12 cellular contexts compared by ENCODE assay signal in genomic region chr7:157525501-157525915, GRCh38.
"Had no signal": no experiment of that assay in that cellular context is flagged by ENCODE, and none has a peak within 500 bp of the region (broad histone marks: within the 10 kb centered on the region; RNA-seq: fewer than 3 reads in every experiment).

No MANE protein-coding gene starts in this region.

- H3K27ac Mint-ChIP-seq: activated naive CD4-positive, alpha-beta T cell treated with anti-CD3 and anti-CD28 coated beads, Interleukin-2, amount 10 ng/mL, durations not matched to agents 7 days and 5 days; natural killer cell treated with Interleukin-12 subunit alpha and Interleukin-12 subunit beta and Interleukin-15 and Interleukin-18, amount 100 ng/mL, for 72 hours; T-helper 2 cell treated with Interferon-gamma antibody and Interleukin-4, amounts not matched to agents 5 μg/mL and 100 μg/mL, for 36 hours had no signal

- H3K27me3 ChIP-seq: body of pancreas had no signal

- H3K9me3 Mint-ChIP-seq: activated naive CD4-positive, alpha-beta T cell treated with anti-CD3 and anti-CD28 coated beads, Interleukin-2, amount 10 ng/mL, durations not matched to agents 7 days and 5 days; activated T-helper 17 cell treated with anti-CD3 and anti-CD28 coated beads, Interleukin-2, amount 50 U/mL, for 72 hours; natural killer cell treated with Interleukin-12 subunit alpha and Interleukin-12 subunit beta and Interleukin-15 and Interleukin-18, amount 100 ng/mL, for 72 hours; T-helper 2 cell treated with Interferon-gamma antibody and Interleukin-4, amounts not matched to agents 5 μg/mL and 100 μg/mL, for 36 hours had no signal

- H3K4me3 ChIP-seq: body of pancreas, left lung, sigmoid colon had no signal

- H3K4me3 Mint-ChIP-seq: activated naive CD4-positive, alpha-beta T cell treated with anti-CD3 and anti-CD28 coated beads, Interleukin-2, amount 10 ng/mL, durations not matched to agents 7 days and 5 days; activated T-helper 17 cell treated with anti-CD3 and anti-CD28 coated beads, Interleukin-2, amount 50 U/mL, for 72 hours; natural killer cell treated with Interleukin-12 subunit alpha and Interleukin-12 subunit beta and Interleukin-15 and Interleukin-18, amount 100 ng/mL, for 72 hours; T-helper 2 cell treated with Interferon-gamma antibody and Interleukin-4, amounts not matched to agents 5 μg/mL and 100 μg/mL, for 36 hours had no signal

- H3K36me3 ChIP-seq: left lung, sigmoid colon had no signal

- ATAC-seq: activated T-helper 17 cell treated with anti-CD3 and anti-CD28 coated beads, Interleukin-2, amount 50 U/mL, for 72 hours; body of pancreas; left lung; natural killer cell treated with Interleukin-12 subunit alpha and Interleukin-12 subunit beta and Interleukin-15 and Interleukin-18, amount 100 ng/mL, for 72 hours had no signal

- DNase-seq: activated CD4-positive, alpha-beta T cell treated with anti-CD3 and anti-CD28 coated beads, Interleukin-2, amount 50 U/mL, for 4 hours; activated CD4-positive, CD25-positive, alpha-beta regulatory T cell treated with anti-CD3 and anti-CD28 coated beads, Interleukin-2, amount 50 U/mL, for 72 hours; activated naive CD4-positive, alpha-beta T cell treated with anti-CD3 and anti-CD28 coated beads, Interleukin-2, amount 10 ng/mL, durations not matched to agents 7 days and 5 days; body of pancreas; effector memory CD4-positive, alpha-beta T cell; left lung; sigmoid colon; stimulated activated naive CD4-positive, alpha-beta T cell had no signal

- H3K4me1 ChIP-seq: body of pancreas, left lung, sigmoid colon had no signal

- H3K9me3 ChIP-seq: left lung, sigmoid colon had no signal

- H3K36me3 Mint-ChIP-seq: activated naive CD4-positive, alpha-beta T cell treated with anti-CD3 and anti-CD28 coated beads, Interleukin-2, amount 10 ng/mL, durations not matched to agents 7 days and 5 days; natural killer cell treated with Interleukin-12 subunit alpha and Interleukin-12 subunit beta and Interleukin-15 and Interleukin-18, amount 100 ng/mL, for 72 hours had no signal

- H3K27ac ChIP-seq: body of pancreas, left lung, sigmoid colon had no signal

- FAIRE-seq: keratinocyte had no signal

- H3K4me1 Mint-ChIP-seq: activated naive CD4-positive, alpha-beta T cell treated with anti-CD3 and anti-CD28 coated beads, Interleukin-2, amount 10 ng/mL, durations not matched to agents 7 days and 5 days; activated T-helper 17 cell treated with anti-CD3 and anti-CD28 coated beads, Interleukin-2, amount 50 U/mL, for 72 hours had no signal
